In genomic region chr6:73565767-73566485, GRCh38 we compare ENCODE assay signal across 12 cellular contexts. TPM values are rescaled to one million over a fixed set of nuclear protein-coding genes. Genes with fewer than 3 reads are reported as not detected.
DNase-seq lines count a peak whose midpoint lies in the region; TF ChIP-seq lines count a peak whose summit lies in the region.
"Had no signal": no experiment of that assay in that cellular context is flagged by ENCODE, and none has a peak within 500 bp of the region (broad histone marks: within the 10 kb centered on the region; RNA-seq: fewer than 3 reads in every experiment).

No MANE protein-coding gene starts in this region.

- H3K9ac ChIP-seq in H9 (ENCODE audit: extremely low read depth, insufficient read length, low read length) = no peak overlapping the region

- H3K27ac ChIP-seq in H9 (ENCODE audit: insufficient read length, low read depth, low read length) = peak overlapping the region; percentile 90
- H3K27ac ChIP-seq: epithelial cell of prostate, neutrophil had no signal

- H3K4me2 ChIP-seq in H9 (ENCODE audit: insufficient read depth, insufficient read length, low read length) = no peak overlapping the region

- H3K4me1 Mint-ChIP-seq in H9 (peaks cover 23 to 28% of the 10 kb centered on the region in 2 experiments), type B pancreatic cell (ENCODE audit: unreplicated experiment) (peaks cover 6% of the 10 kb centered on the region)

- H2BK20ac ChIP-seq in H9 (ENCODE audit: low read depth, low read length, poor library complexity, severe bottlenecking) = no peak overlapping the region

- H3T11ph ChIP-seq in H9 (ENCODE audit: low read length) = peak overlapping the region; percentile 46

- H4K20me1 ChIP-seq in H9 (ENCODE audit: control insufficient read depth, insufficient read depth, insufficient read length) = no peaks in the 10 kb centered on the region

- H3K4me3 Mint-ChIP-seq in H9 (no peak overlapping the region; a peak in 1 of 5 replicates), type B pancreatic cell (no peak overlapping the region)
- H3K4me3 Mint-ChIP-seq: brain had no signal

- no peaks in the 10 kb centered on the region for H3K79me1 ChIP-seq in H9 (ENCODE audit: insufficient read depth, low read depth, low read length, poor library complexity, severe bottlenecking)

- H2AK5ac ChIP-seq in H9 (ENCODE audit: insufficient read length, low read length) = peak overlapping the region; percentile 91

- peak overlapping the region; percentile 74 to 99 (median 90) for H3K27ac Mint-ChIP-seq in H9
- peak overlapping the region; percentile 75 for H3K27ac Mint-ChIP-seq in type B pancreatic cell

- H3K79me2 ChIP-seq in H9 (ENCODE audit: insufficient read depth, low read length) = no peaks in the 10 kb centered on the region

- no peaks in the 10 kb centered on the region for H3K36me3 Mint-ChIP-seq in H9 (ENCODE audit: insufficient read depth in 1 of 3, low read depth in 3 of 3)
- H3K36me3 Mint-ChIP-seq in type B pancreatic cell = no peaks in the 10 kb centered on the region
- H3K36me3 Mint-ChIP-seq: brain had no signal

- no peak overlapping the region for H2BK5ac ChIP-seq in H9 (ENCODE audit: insufficient read length, low read length)

- H3K27me3 Mint-ChIP-seq in H9 (ENCODE audit: low read depth) (no peaks in the 10 kb centered on the region), type B pancreatic cell (no peaks in the 10 kb centered on the region)

- TF ChIP-seq CTCF in H9 (conservative IDR thresholded peaks at IDR 0.05) = no peak
- TF ChIP-seq CTCF in type B pancreatic cell (conservative IDR thresholded peaks at IDR 0.05) = no peak

- peak overlapping the region; percentile 67 for H4K91ac ChIP-seq in H9 (ENCODE audit: insufficient read length, low read depth, low read length)

- no peak overlapping the region for H3K14ac ChIP-seq in H9 (ENCODE audit: insufficient read depth, low read length)

- H3K23ac ChIP-seq in H9 (ENCODE audit: insufficient read length, low read depth, low read length) = no peak overlapping the region

- H3K9me3 Mint-ChIP-seq in H9 (no peaks in the 10 kb centered on the region; a peak in 1 of 5 replicates), type B pancreatic cell (peaks cover under 1% of the 10 kb centered on the region)
- H3K9me3 Mint-ChIP-seq: brain had no signal

- H3K4ac ChIP-seq in H9 (ENCODE audit: low read depth, low read length) = no peak overlapping the region

- peak overlapping the region; percentile 93 for H2BK12ac ChIP-seq in H9 (ENCODE audit: insufficient read length, low read depth, low read length)

- WGBS in H9 (ENCODE audit: extremely low coverage, insufficient read length, low lambda C conversion rate) = no CpG with 5 or more reads among the region's 11 CpGs

- H2BK15ac ChIP-seq in H9 (ENCODE audit: low read depth, low read length) = no peak overlapping the region

- H4K8ac ChIP-seq in H9 (replicated peaks; ENCODE audit: insufficient read length, low read depth, low read length) = no peak overlapping the region

- no peaks in the 10 kb centered on the region for H3K23me2 ChIP-seq in H9 (ENCODE audit: insufficient read length, low read depth, low read length, poor library complexity, severe bottlenecking)

- no peaks in the 10 kb centered on the region for H3K27me3 ChIP-seq in H9 (ENCODE audit: insufficient read depth, low read length)
- H3K27me3 ChIP-seq: neutrophil had no signal

- no peak overlapping the region for H3K56ac ChIP-seq in H9 (ENCODE audit: insufficient read length, low read depth, low read length)

- H3K4me1 ChIP-seq in H9 (ENCODE audit: insufficient read depth, low read length) = peaks cover 6% of the 10 kb centered on the region

- H4K5ac ChIP-seq in H9 (ENCODE audit: insufficient read length, low read depth, low read length) = no peak overlapping the region

- no peak overlapping the region for H2AFZ ChIP-seq in H9 (ENCODE audit: low read length)

- no peaks in the 10 kb centered on the region for H3K9me3 ChIP-seq in H9 (ENCODE audit: control insufficient read depth, low read depth, low read length)
- H3K9me3 ChIP-seq: neutrophil had no signal

- H3K18ac ChIP-seq in H9 (ENCODE audit: insufficient read length, low read depth, low read length) = peak overlapping the region; percentile 75

- H2BK120ac ChIP-seq in H9 (ENCODE audit: low read depth, low read length, poor library complexity, severe bottlenecking) = peak overlapping the region; percentile 49

- peak; percentile 79 for DNase-seq in H9
- DNase-seq in SW480 (ENCODE audit: low spot score) = peak; percentile 56
- peak; percentile 72 for DNase-seq in iPS-NIHi7 (ENCODE audit: extremely low spot score)
- DNase-seq in type B pancreatic cell (ENCODE audit: extremely low spot score, unreplicated experiment) = no peak
- DNase-seq in NCI-H1694 (lab: John Stamatoyannopoulos, UW) = no peak
- no peak for DNase-seq in NOMO-1 (lab: John Stamatoyannopoulos, UW; ENCODE audit: unreplicated experiment in 2 of 2)
- no peak for DNase-seq in T1000 (lab: John Stamatoyannopoulos, UW)
- DNase-seq: stimulated activated CD4-positive, alpha-beta T cell treated with anti-CD3 and anti-CD28 coated beads, Interleukin-2, amount 100 ng/mL, for 24 hours; stimulated activated naive CD8-positive, alpha-beta T cell treated with anti-CD3 and anti-CD28 coated beads, Interleukin-15, Interleukin-2, amounts not matched to agents 100 U/mL and 50 U/mL, for 24 hours had no signal

RNA-seq across cellular contexts. Expression of gene EEF1A1, which starts 45.1 kb away (rescaled TPM):
- 13,057 and 13,182 TPM in 2 replicates for total RNA-seq in H9 (2021)
- 12,371 and 13,155 TPM in 2 replicates for total RNA-seq in type B pancreatic cell (ENCODE audit: low replicate concordance)

Comparison
In these comparisons a context has a peak if more than half of its experiments do, and no peak if none do; other contexts are left out.
1. DNase-seq: peak in H9 (single experiment), SW480 (single experiment) and iPS-NIHi7 (single experiment); none in type B pancreatic cell (single experiment), NCI-H1694 (single experiment), NOMO-1 (0 of 2) and T1000 (single experiment).